24 cellular contexts compared by ENCODE assay signal in the genomic region with DNA sequence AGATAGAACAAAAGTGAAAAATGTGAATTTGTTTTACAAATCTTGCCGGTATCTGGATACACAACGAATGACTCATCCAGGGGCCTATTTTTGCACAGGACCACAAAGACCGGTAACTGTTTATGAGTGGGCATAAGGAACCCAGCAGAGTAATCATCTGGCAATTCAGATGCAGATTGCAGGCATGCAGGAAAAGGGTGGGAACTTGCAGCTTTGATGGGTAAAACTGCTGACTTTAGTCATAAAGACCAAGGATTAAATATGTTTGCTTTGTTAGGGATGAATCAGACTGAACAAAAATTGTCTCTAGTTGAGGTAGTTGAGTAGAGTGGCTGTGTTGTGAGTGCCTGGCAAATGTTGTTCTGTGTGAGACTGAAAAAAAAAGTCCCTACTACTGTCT.
DNase-seq lines count a peak whose midpoint lies in the region; ATAC-seq and TF ChIP-seq lines count a peak whose summit lies in the region.
"Had no signal": no experiment of that assay in that cellular context is flagged by ENCODE, and none has a peak within 500 bp of the region (broad histone marks: within the 10 kb centered on the region; RNA-seq: fewer than 3 reads in every experiment).

No MANE protein-coding gene starts in this region.

- peaks cover 12% of the 10 kb centered on the region for H3F3A ChIP-seq in smooth muscle cell (ENCODE audit: low read depth)

- no peak overlapping the region for H3K4me3 ChIP-seq in smooth muscle cell
- H3K4me3 ChIP-seq: ascending aorta, esophagus squamous epithelium, lung, neural progenitor cell, tibial nerve had no signal

- in situ Hi-C loops in GM13976 (cut with MboI; ENCODE audit: low sequenced_read_pairs, unreplicated experiment) = no loop called here

- no peak overlapping the region for H3K4ac ChIP-seq in H9 (ENCODE audit: low read depth, low read length)

- no peak overlapping the region for H2AK5ac ChIP-seq in H9 (ENCODE audit: insufficient read length, low read length)

- H3K23me2 ChIP-seq in H9 (ENCODE audit: insufficient read length, low read depth, low read length, poor library complexity, severe bottlenecking) = no peaks in the 10 kb centered on the region

- no peak for ATAC-seq in GM18498 (IDR thresholded peaks at IDR 0.05; ENCODE audit: unreplicated experiment)
- no peak for ATAC-seq in HG03097 (IDR thresholded peaks at IDR 0.05; ENCODE audit: low FRiP score, unreplicated experiment)
- ATAC-seq in GM21528 (IDR thresholded peaks at IDR 0.05; ENCODE audit: low FRiP score, unreplicated experiment) = no peak
- ATAC-seq: CD8-positive, alpha-beta T cell; effector memory CD8-positive, alpha-beta T cell; stimulated activated naive CD8-positive, alpha-beta T cell treated with anti-CD3 and anti-CD28 coated beads, Interleukin-15, amount 100 ng/mL, for 72 hours had no signal

- H3K79me1 ChIP-seq in H9 (ENCODE audit: insufficient read depth, low read depth, low read length, poor library complexity, severe bottlenecking) = no peaks in the 10 kb centered on the region

- H4K20me1 ChIP-seq in H9 (ENCODE audit: control insufficient read depth, insufficient read depth, insufficient read length) (no peaks in the 10 kb centered on the region), smooth muscle cell (ENCODE audit: low read depth) (no peaks in the 10 kb centered on the region)

- no peaks in the 10 kb centered on the region for H3K79me2 ChIP-seq in H9 (ENCODE audit: insufficient read depth, low read length)
- H3K79me2 ChIP-seq in smooth muscle cell (ENCODE audit: low read depth) = no peaks in the 10 kb centered on the region

- no peak overlapping the region for H3T11ph ChIP-seq in H9 (ENCODE audit: low read length)

- no peak overlapping the region for H4K91ac ChIP-seq in H9 (ENCODE audit: insufficient read length, low read depth, low read length)

- H3K36me3 Mint-ChIP-seq in H9 (ENCODE audit: insufficient read depth in 1 of 3, low read depth in 3 of 3) = peaks cover 13 to 18% (median 15%) of the 10 kb centered on the region in 3 experiments
- H3K36me3 Mint-ChIP-seq: activated naive CD8-positive, alpha-beta T cell treated with anti-CD3 and anti-CD28 coated beads for 36 hours; CD8-positive, alpha-beta T cell; IgD-negative memory B cell had no signal

- no peak overlapping the region for H2BK5ac ChIP-seq in H9 (ENCODE audit: insufficient read length, low read length)

- no peak overlapping the region for H3K27ac ChIP-seq in H9 (ENCODE audit: insufficient read length, low read depth, low read length)
- no peak overlapping the region for H3K27ac ChIP-seq in RWPE1
- H3K27ac ChIP-seq in smooth muscle cell (ENCODE audit: low read depth) = peak overlapping the region; percentile 79
- H3K27ac ChIP-seq: ascending aorta, esophagus squamous epithelium, neural progenitor cell, tibial nerve had no signal

- no peak overlapping the region for H2AFZ ChIP-seq in H9 (ENCODE audit: low read length)
- no peak overlapping the region for H2AFZ ChIP-seq in smooth muscle cell (ENCODE audit: low read depth)
- H2AFZ ChIP-seq: neural progenitor cell had no signal

- DNase-seq in H9 (no peak), RWPE1 (ENCODE audit: low spot score) (peak; percentile 15), cerebellum (ENCODE audit: low spot score) (peak; percentile 37), smooth muscle cell (lab: John Stamatoyannopoulos, UW; ENCODE audit: unreplicated experiment) (no peak), GM13976 (ENCODE audit: low spot score) (no peak)
- DNase-seq: activated CD4-positive, alpha-beta T cell treated with anti-CD3 and anti-CD28 coated beads, Interleukin-2, amount 50 U/mL, for 48 hours; activated naive CD8-positive, alpha-beta T cell treated with anti-CD3 and anti-CD28 coated beads for 36 hours; CD8-positive, alpha-beta T cell; effector memory CD8-positive, alpha-beta T cell; esophagus squamous epithelium; H7; NCI-H1105 treated with DMSO at 0.1 percent for 48 hours; NCI-H2029 treated with DMSO at 0.1 percent for 48 hours; NCI-H2227 treated with DMSO at 0.1 percent for 48 hours; stimulated activated naive CD8-positive, alpha-beta T cell treated with anti-CD3 and anti-CD28 coated beads, Interleukin-15, amount 100 ng/mL, for 72 hours had no signal

- POLR2A ChIA-PET in RWPE1 (lab: Yijun Ruan, JAX; ENCODE audit: low non-redundant PET) = no interaction called here

- H3K9me3 ChIP-seq in H9 (ENCODE audit: control insufficient read depth, low read depth, low read length) = no peaks in the 10 kb centered on the region
- no peaks in the 10 kb centered on the region for H3K9me3 ChIP-seq in smooth muscle cell (replicated peaks; ENCODE audit: low read depth)
- H3K9me3 ChIP-seq: ascending aorta had no signal

- TF ChIP-seq CTCF in H9 (conservative IDR thresholded peaks at IDR 0.05) (no peak), RWPE1 (conservative IDR thresholded peaks at IDR 0.05; ENCODE audit: low read depth) (no peak), smooth muscle cell (IDR thresholded peaks at IDR 0.05; ENCODE audit: borderline replicate concordance, insufficient read depth, poor library complexity, severe bottlenecking) (no peak), GM13976 (IDR thresholded peaks at IDR 0.05; ENCODE audit: borderline replicate concordance, control extremely low read depth, extremely low read depth, insufficient read depth, missing control alignments) (no peak)

- H2BK12ac ChIP-seq in H9 (ENCODE audit: insufficient read length, low read depth, low read length) = no peak overlapping the region

- H3K9ac ChIP-seq in H9 (ENCODE audit: extremely low read depth, insufficient read length, low read length) (no peak overlapping the region), smooth muscle cell (ENCODE audit: low read depth) (no peak overlapping the region)
- H3K9ac ChIP-seq: neural progenitor cell had no signal

- H3K4me1 ChIP-seq in H9 (ENCODE audit: insufficient read depth, low read length) (peaks cover 4% of the 10 kb centered on the region), smooth muscle cell (ENCODE audit: low read depth) (no peaks in the 10 kb centered on the region)
- H3K4me1 ChIP-seq: ascending aorta, esophagus squamous epithelium, neural progenitor cell, tibial nerve had no signal

- H3K4me3 Mint-ChIP-seq in H9 = no peak overlapping the region
- H3K4me3 Mint-ChIP-seq: activated naive CD8-positive, alpha-beta T cell treated with anti-CD3 and anti-CD28 coated beads for 36 hours; CD8-positive, alpha-beta T cell; effector memory CD8-positive, alpha-beta T cell; IgD-negative memory B cell; neural progenitor cell; stimulated activated naive CD8-positive, alpha-beta T cell treated with anti-CD3 and anti-CD28 coated beads, Interleukin-15, amount 100 ng/mL, for 72 hours had no signal

- H3K27ac Mint-ChIP-seq in H9 = peak overlapping the region; percentile 52 to 71 (median 56); a peak in 6 of 7 replicates
- H3K27ac Mint-ChIP-seq: activated naive CD8-positive, alpha-beta T cell treated with anti-CD3 and anti-CD28 coated beads for 36 hours; CD8-positive, alpha-beta T cell; effector memory CD8-positive, alpha-beta T cell; IgD-negative memory B cell; neural progenitor cell; progenitor cell of endocrine pancreas; stimulated activated naive CD8-positive, alpha-beta T cell treated with anti-CD3 and anti-CD28 coated beads, Interleukin-15, amount 100 ng/mL, for 72 hours had no signal

- CTCF ChIA-PET in RWPE1 (lab: Yijun Ruan, JAX) = interaction anchor here (1.0 kb wide), 1 partner anchor 31 kb away, joined by 3 read pairs; no protein-coding TSS in a partner anchor

- no peak overlapping the region for H2BK20ac ChIP-seq in H9 (ENCODE audit: low read depth, low read length, poor library complexity, severe bottlenecking)

- H2BK15ac ChIP-seq in H9 (ENCODE audit: low read depth, low read length) = no peak overlapping the region

- no peak overlapping the region for H3K56ac ChIP-seq in H9 (ENCODE audit: insufficient read length, low read depth, low read length)

- H2BK120ac ChIP-seq in H9 (ENCODE audit: low read depth, low read length, poor library complexity, severe bottlenecking) = no peak overlapping the region

- peaks cover 13 to 22% of the 10 kb centered on the region in 2 experiments for H3K4me1 Mint-ChIP-seq in H9
- H3K4me1 Mint-ChIP-seq: activated naive CD8-positive, alpha-beta T cell treated with anti-CD3 and anti-CD28 coated beads for 36 hours; IgD-negative memory B cell; stimulated activated naive CD8-positive, alpha-beta T cell treated with anti-CD3 and anti-CD28 coated beads, Interleukin-15, amount 100 ng/mL, for 72 hours had no signal

- peaks cover 10 to 19% of the 10 kb centered on the region in 2 experiments for H3K9me3 Mint-ChIP-seq in H9
- H3K9me3 Mint-ChIP-seq: effector memory CD8-positive, alpha-beta T cell had no signal

- H3K14ac ChIP-seq in H9 (ENCODE audit: insufficient read depth, low read length) = no peak overlapping the region

- H4K8ac ChIP-seq in H9 (replicated peaks; ENCODE audit: insufficient read length, low read depth, low read length) = no peak overlapping the region

- H3K23ac ChIP-seq in H9 (ENCODE audit: insufficient read length, low read depth, low read length) = no peak overlapping the region

- H3K4me2 ChIP-seq in H9 (ENCODE audit: insufficient read depth, insufficient read length, low read length) = no peak overlapping the region
- peak overlapping the region; percentile 38 for H3K4me2 ChIP-seq in smooth muscle cell
- H3K4me2 ChIP-seq: neural progenitor cell had no signal

- H3K27me3 ChIP-seq in H9 (ENCODE audit: insufficient read depth, low read length) (no peaks in the 10 kb centered on the region), smooth muscle cell (ENCODE audit: low read depth) (no peaks in the 10 kb centered on the region)
- H3K27me3 ChIP-seq: ascending aorta, esophagus squamous epithelium, neural progenitor cell, tibial nerve had no signal

- no CpG with 5 or more reads among the region's 3 CpGs for WGBS in H9 (ENCODE audit: extremely low coverage, insufficient read length, low lambda C conversion rate)
- 25% methylated on average over 3 of the region's 3 CpGs for WGBS in smooth muscle cell (ENCODE audit: low lambda C conversion rate)

- no peaks in the 10 kb centered on the region for H3K36me3 ChIP-seq in smooth muscle cell (ENCODE audit: low read depth)
- H3K36me3 ChIP-seq: ascending aorta, esophagus squamous epithelium, neural progenitor cell, tibial nerve had no signal

- no peak overlapping the region for H3K18ac ChIP-seq in H9 (ENCODE audit: insufficient read length, low read depth, low read length)

- no peaks in the 10 kb centered on the region; the same call in 1 of the 2 replicates for H3K27me3 Mint-ChIP-seq in H9 (ENCODE audit: low read depth)
- H3K27me3 Mint-ChIP-seq: activated naive CD8-positive, alpha-beta T cell treated with anti-CD3 and anti-CD28 coated beads for 36 hours; IgD-negative memory B cell; progenitor cell of endocrine pancreas; stimulated activated naive CD8-positive, alpha-beta T cell treated with anti-CD3 and anti-CD28 coated beads, Interleukin-15, amount 100 ng/mL, for 72 hours had no signal

- H4K5ac ChIP-seq in H9 (ENCODE audit: insufficient read length, low read depth, low read length) = no peak overlapping the region

Comparison
In these comparisons a context has a peak if more than half of its experiments do, and no peak if none do; other contexts are left out.
1. DNase-seq: peak in RWPE1 (single experiment) and cerebellum (single experiment); none in H9 (single experiment), smooth muscle cell (single experiment) and GM13976 (single experiment).